In the genomic region with DNA sequence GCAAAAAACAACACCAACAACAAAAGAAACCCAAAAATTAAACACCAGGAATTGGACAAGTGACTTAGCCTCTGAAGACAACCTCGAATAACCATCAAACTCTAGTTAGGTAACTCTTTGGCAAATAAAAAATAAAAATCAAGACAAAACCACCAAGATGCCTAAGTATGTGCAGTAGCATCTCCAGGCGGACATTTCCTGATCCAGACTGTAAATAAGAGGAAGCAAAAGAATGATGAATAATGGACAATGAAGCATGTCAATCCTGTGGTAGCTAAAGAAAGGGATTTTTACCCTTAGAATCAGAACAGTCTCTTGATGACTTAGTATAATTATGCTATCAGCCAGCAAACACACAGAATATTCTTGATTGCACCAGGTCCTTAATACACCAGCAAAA, we compare ENCODE assay signal across 1 cellular context.
TF ChIP-seq lines count a peak whose summit lies in the region.

No MANE protein-coding gene starts in this region.

TF ChIP-seq in IMR-90, 13 proteins besides CTCF, POLR2A, EP300 and RAD21:
- no peak for TF ChIP-seq RFX5 (IDR thresholded peaks at IDR 0.05; ENCODE audit: low read depth, low read length)
- no peak for TF ChIP-seq MAZ (IDR thresholded peaks at IDR 0.05; ENCODE audit: borderline replicate concordance, low read depth, low read length)
- no peak for TF ChIP-seq MAFK (IDR thresholded peaks at IDR 0.05; ENCODE audit: low read depth, low read length)
